ENCODE assay signal across 20 cellular contexts in the genomic region with DNA sequence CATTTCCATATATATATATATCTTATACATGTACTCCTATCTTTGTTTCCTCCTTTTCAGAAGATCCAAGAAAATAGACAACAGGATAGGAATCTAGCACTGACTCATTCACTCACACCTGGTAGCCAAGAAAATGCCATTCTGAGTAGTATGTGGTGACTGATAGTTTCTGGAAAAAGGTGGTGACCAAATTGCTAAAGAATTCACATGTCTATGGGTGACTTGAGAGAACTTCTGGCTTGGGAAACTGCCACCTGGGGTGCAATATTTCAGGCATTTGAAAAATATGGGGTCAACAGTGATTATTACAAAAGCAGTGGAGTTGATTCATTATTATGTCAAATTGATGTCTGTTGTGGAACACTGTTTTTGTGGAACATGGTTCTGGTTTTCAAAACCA.
DNase-seq lines count a peak whose midpoint lies in the region; ATAC-seq, FAIRE-seq and TF ChIP-seq lines count a peak whose summit lies in the region.
"Had no signal": no experiment of that assay in that cellular context is flagged by ENCODE, and none has a peak within 500 bp of the region (broad histone marks: within the 10 kb centered on the region; RNA-seq: fewer than 3 reads in every experiment).

No MANE protein-coding gene starts in this region.

- H3K9me3 ChIP-seq in breast epithelium (peaks cover 0 to 5% of the 10 kb centered on the region in 2 donors), adipocyte (ENCODE audit: control insufficient read depth, low read length) (no peaks in the 10 kb centered on the region)
- H3K9me3 ChIP-seq in CD8-positive, alpha-beta memory T cell (ENCODE audit: low read length) = no peaks in the 10 kb centered on the region
- H3K9me3 ChIP-seq: heart left ventricle, ovary, tibial artery had no signal

- FAIRE-seq in urothelium cell line (lab: Jason Lieb, UNC) = no peak
- FAIRE-seq: GM12878, H1 had no signal

- POLR2A ChIA-PET in MCF 10A (lab: Yijun Ruan, JAX) = no interaction called here
- POLR2A ChIA-PET in CD8-positive, alpha-beta memory T cell (lab: Charles Lee) = no interaction called here

- intact Hi-C loops in MCF 10A (cut with micrococcal nuclease) (no loop called here), breast epithelium (cut with DNase I; ENCODE audit: low total_unique reads) (no loop called here)

- DNase-seq in MCF 10A (ENCODE audit: unreplicated experiment) (peak; percentile 75), breast epithelium (ENCODE audit: low spot score in 2 of 2) (no peak), adipocyte (ENCODE audit: low read depth) (peak; percentile 3), foreskin keratinocyte (peak; percentile 86 to 94), urothelium cell line (ENCODE audit: low spot score) (peak; percentile 39), OCI-M2 (lab: John Stamatoyannopoulos, UW; ENCODE audit: unreplicated experiment) (no peak)
- no peak for DNase-seq in CD8-positive, alpha-beta memory T cell
- DNase-seq: activated CD4-positive, alpha-beta T cell treated with anti-CD3 and anti-CD28 coated beads, Interleukin-2, amount 10 ng/mL, durations not matched to agents 7 days and 5 days; heart left ventricle; NCI-H146; ovary; tibial artery had no signal

- H3K9ac ChIP-seq in adipocyte (ENCODE audit: low read length) = no peak overlapping the region
- H3K9ac ChIP-seq: KMS-11 had no signal

- no peak for TF ChIP-seq CTCF in MCF 10A (IDR thresholded peaks at IDR 0.05; ENCODE audit: unreplicated experiment)
- no peak for TF ChIP-seq CTCF in breast epithelium (IDR thresholded peaks at IDR 0.05)
- TF ChIP-seq CTCF in foreskin keratinocyte (conservative IDR thresholded peaks at IDR 0.05) = no peak

- H3K27me3 Mint-ChIP-seq in MCF 10A (ENCODE audit: insufficient read depth, unreplicated experiment) = no peaks in the 10 kb centered on the region
- no peaks in the 10 kb centered on the region for H3K27me3 Mint-ChIP-seq in CD8-positive, alpha-beta memory T cell
- H3K27me3 Mint-ChIP-seq: activated CD4-positive, alpha-beta T cell treated with anti-CD3 and anti-CD28 coated beads, Interleukin-2, amount 10 ng/mL, durations not matched to agents 7 days and 5 days; activated naive CD8-positive, alpha-beta T cell had no signal

- H3K4me1 ChIP-seq in breast epithelium = no peaks in the 10 kb centered on the region
- peaks cover 26% of the 10 kb centered on the region for H3K4me1 ChIP-seq in adipocyte (ENCODE audit: control insufficient read depth, insufficient read depth, low read length)
- peaks cover 12% of the 10 kb centered on the region for H3K4me1 ChIP-seq in foreskin keratinocyte
- H3K4me1 ChIP-seq in CD8-positive, alpha-beta memory T cell (ENCODE audit: insufficient read depth, low read length) = no peaks in the 10 kb centered on the region
- H3K4me1 ChIP-seq: heart left ventricle, tibial artery had no signal

- no peaks in the 10 kb centered on the region for H3K27me3 ChIP-seq in breast epithelium
- H3K27me3 ChIP-seq in adipocyte (replicated peaks; ENCODE audit: control insufficient read depth, insufficient read depth, low read length) = no peaks in the 10 kb centered on the region
- H3K27me3 ChIP-seq in foreskin keratinocyte = no peaks in the 10 kb centered on the region
- no peaks in the 10 kb centered on the region for H3K27me3 ChIP-seq in CD8-positive, alpha-beta memory T cell (ENCODE audit: insufficient read depth, low read length, poor library complexity, severe bottlenecking)
- H3K27me3 ChIP-seq: heart left ventricle, ovary, tibial artery had no signal

- no peak overlapping the region for H3K4me3 ChIP-seq in breast epithelium
- H3K4me3 ChIP-seq in adipocyte (ENCODE audit: low read length) = no peak overlapping the region
- no peak overlapping the region for H3K4me3 ChIP-seq in CD8-positive, alpha-beta memory T cell (ENCODE audit: low read length)
- H3K4me3 ChIP-seq: GM12878, heart left ventricle, ovary, skin epidermis, tibial artery had no signal

- ATAC-seq in foreskin keratinocyte = peak; percentile 99
- ATAC-seq in HG03045 (IDR thresholded peaks at IDR 0.05; ENCODE audit: unreplicated experiment) = no peak
- ATAC-seq: GM12878; heart left ventricle; stimulated activated effector memory CD8-positive, alpha-beta T cell treated with anti-CD3 and anti-CD28 coated beads, Interleukin-12 subunit alpha, Interleukin-12 subunit beta, amount 100 ng/mL, for 72 hours had no signal

- H3K4me3 Mint-ChIP-seq in MCF 10A (ENCODE audit: unreplicated experiment) = no peak overlapping the region
- no peak overlapping the region for H3K4me3 Mint-ChIP-seq in CD8-positive, alpha-beta memory T cell
- H3K4me3 Mint-ChIP-seq: activated CD4-positive, alpha-beta T cell treated with anti-CD3 and anti-CD28 coated beads, Interleukin-2, amount 10 ng/mL, durations not matched to agents 7 days and 5 days; activated naive CD8-positive, alpha-beta T cell; stimulated activated effector memory CD8-positive, alpha-beta T cell treated with anti-CD3 and anti-CD28 coated beads, Interleukin-12 subunit alpha, Interleukin-12 subunit beta, amount 100 ng/mL, for 72 hours had no signal

- no peaks in the 10 kb centered on the region for H3K36me3 ChIP-seq in breast epithelium
- H3K36me3 ChIP-seq in adipocyte (ENCODE audit: control insufficient read depth, insufficient read depth, low read length, severe bottlenecking) = no peaks in the 10 kb centered on the region
- no peaks in the 10 kb centered on the region for H3K36me3 ChIP-seq in CD8-positive, alpha-beta memory T cell (ENCODE audit: insufficient read depth, low read length)
- H3K36me3 ChIP-seq: heart left ventricle, ovary, tibial artery had no signal

- peak overlapping the region; percentile 70 for H3K27ac Mint-ChIP-seq in MCF 10A (ENCODE audit: low read depth, unreplicated experiment)
- H3K27ac Mint-ChIP-seq in CD8-positive, alpha-beta memory T cell = no peak overlapping the region
- H3K27ac Mint-ChIP-seq: activated CD4-positive, alpha-beta T cell treated with anti-CD3 and anti-CD28 coated beads, Interleukin-2, amount 10 ng/mL, durations not matched to agents 7 days and 5 days; activated naive CD8-positive, alpha-beta T cell; stimulated activated effector memory CD8-positive, alpha-beta T cell treated with anti-CD3 and anti-CD28 coated beads, Interleukin-12 subunit alpha, Interleukin-12 subunit beta, amount 100 ng/mL, for 72 hours had no signal

- H3K9me3 Mint-ChIP-seq in MCF 10A (ENCODE audit: unreplicated experiment) = peaks cover 7% of the 10 kb centered on the region
- H3K9me3 Mint-ChIP-seq in CD8-positive, alpha-beta memory T cell = peaks cover 8 to 14% (median 9%) of the 10 kb centered on the region in 5 donors

- BruUV-seq in MCF 10A (replicated peaks; lab: Mats Ljungman, UMichigan) = no TSS peak

- CTCF ChIA-PET in MCF 10A (lab: Yijun Ruan, JAX) = no interaction called here
- CTCF ChIA-PET in CD8-positive, alpha-beta memory T cell (lab: Charles Lee) = no interaction called here

- no peaks in the 10 kb centered on the region for H3K36me3 Mint-ChIP-seq in MCF 10A (ENCODE audit: insufficient read depth, unreplicated experiment)
- H3K36me3 Mint-ChIP-seq in CD8-positive, alpha-beta memory T cell = no peaks in the 10 kb centered on the region
- H3K36me3 Mint-ChIP-seq: activated naive CD8-positive, alpha-beta T cell; stimulated activated effector memory CD8-positive, alpha-beta T cell treated with anti-CD3 and anti-CD28 coated beads, Interleukin-12 subunit alpha, Interleukin-12 subunit beta, amount 100 ng/mL, for 72 hours had no signal

- TF ChIP-seq POLR2A in breast epithelium (IDR thresholded peaks at IDR 0.05) = no peak

- H3K4me1 Mint-ChIP-seq in MCF 10A (ENCODE audit: insufficient read depth, unreplicated experiment) = peaks cover 15% of the 10 kb centered on the region
- H3K4me1 Mint-ChIP-seq in CD8-positive, alpha-beta memory T cell = no peaks in the 10 kb centered on the region
- H3K4me1 Mint-ChIP-seq: activated CD4-positive, alpha-beta T cell treated with anti-CD3 and anti-CD28 coated beads, Interleukin-2, amount 10 ng/mL, durations not matched to agents 7 days and 5 days; stimulated activated effector memory CD8-positive, alpha-beta T cell treated with anti-CD3 and anti-CD28 coated beads, Interleukin-12 subunit alpha, Interleukin-12 subunit beta, amount 100 ng/mL, for 72 hours had no signal

- no peak overlapping the region for H3K27ac ChIP-seq in breast epithelium
- no peak overlapping the region for H3K27ac ChIP-seq in foreskin keratinocyte
- no peak overlapping the region for H3K27ac ChIP-seq in CD8-positive, alpha-beta memory T cell (ENCODE audit: low read depth, low read length)
- H3K27ac ChIP-seq: 22Rv1, heart left ventricle, KMS-11, ovary, skin epidermis, tibial artery had no signal

Comparison
In these comparisons a context has a peak if more than half of its experiments do, and no peak if none do; other contexts are left out.
1. DNase-seq: peak in MCF 10A (single experiment), adipocyte (single experiment), foreskin keratinocyte (2 of 2) and urothelium cell line (single experiment); none in breast epithelium (0 of 2), CD8-positive, alpha-beta memory T cell (0 of 5) and OCI-M2 (single experiment).